8 cellular contexts compared by ENCODE assay signal in the genomic region with DNA sequence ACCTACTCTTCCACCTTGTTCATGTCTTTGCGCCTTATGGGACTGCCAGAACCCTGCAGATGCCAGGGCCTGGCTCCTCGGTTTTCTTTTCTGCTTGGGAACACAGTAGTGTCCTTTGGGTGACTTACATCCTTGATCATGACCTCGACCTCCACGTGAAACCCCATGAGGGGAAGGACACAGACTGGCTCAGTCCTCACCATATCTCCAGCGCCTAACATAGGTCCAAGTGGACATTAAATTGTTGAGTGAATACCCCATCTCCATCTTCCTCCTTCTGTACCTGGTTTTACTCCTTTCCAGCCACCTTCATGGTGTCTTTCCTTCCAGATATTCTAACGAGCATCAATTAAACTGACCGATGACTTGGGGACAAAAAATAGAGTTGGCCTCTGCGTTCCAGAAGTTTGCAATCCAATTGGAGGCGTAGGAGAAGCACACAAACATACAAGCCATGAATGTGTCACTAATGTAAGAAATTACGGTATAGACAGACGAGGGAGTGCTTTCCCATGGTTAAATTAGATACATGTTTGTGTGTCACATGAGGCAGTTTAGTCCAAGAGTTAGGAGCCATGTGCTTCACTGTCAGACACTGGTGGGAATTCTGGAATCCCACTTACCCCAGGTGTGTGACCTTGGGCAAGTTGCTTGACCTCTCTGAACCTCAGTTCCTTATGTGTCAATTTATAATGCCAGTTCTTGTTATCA. TPM values are rescaled to one million over a fixed set of nuclear protein-coding genes. Genes with fewer than 3 reads are reported as not detected.
DNase-seq lines count a peak whose midpoint lies in the region; ATAC-seq and TF ChIP-seq lines count a peak whose summit lies in the region.

No MANE protein-coding gene starts in this region.

- peaks cover 11% of the 10 kb centered on the region for H4K20me1 ChIP-seq in neural cell (ENCODE audit: insufficient read depth)

- H3K27me3 Mint-ChIP-seq in CD4-positive, alpha-beta memory T cell: no peaks in the 10 kb centered on the region

- H3K27me3 ChIP-seq in CD4-positive, alpha-beta memory T cell (ENCODE audit: insufficient read depth, low read length): no peaks in the 10 kb centered on the region
- H3K27me3 ChIP-seq in effector memory CD4-positive, alpha-beta T cell (replicated peaks; ENCODE audit: control insufficient read depth, insufficient read depth, low read length, poor library complexity, severe bottlenecking): no peaks in the 10 kb centered on the region
- H3K27me3 ChIP-seq in neural cell (ENCODE audit: insufficient read depth, low read depth, low read length): no peaks in the 10 kb centered on the region

- POLR2A ChIA-PET in CD4-positive, alpha-beta memory T cell (lab: Charles Lee; ENCODE audit: partially characterized antibody): interaction anchor here (0.7 to 2.5 kb wide), 16 partner anchors 8 to 852 kb away, joined by 3 to 48 read pairs (median 5); a partner anchor contains a TSS

- TF ChIP-seq EP300 in neural cell (conservative IDR thresholded peaks at IDR 0.05; ENCODE audit: poor library complexity, severe bottlenecking): no peak

- peaks cover 0 to 14% of the 10 kb centered on the region in 2 donors for H3K36me3 Mint-ChIP-seq in CD4-positive, alpha-beta memory T cell

- H3K79me2 ChIP-seq in neural cell (replicated peaks; ENCODE audit: insufficient read depth, low read length): peaks cover 38% of the 10 kb centered on the region

- peak overlapping the region; percentile 92 for H3K4me2 ChIP-seq in neural cell (ENCODE audit: low read length)

- intact Hi-C loops in CD4-positive, alpha-beta memory T cell (cut with micrococcal nuclease): loop anchor here (1.0 to 10.0 kb wide), 3 partner anchors 230 to 261 kb away; a partner anchor contains a TSS

- ATAC-seq in GM21723 (IDR thresholded peaks at IDR 0.05; ENCODE audit: unreplicated experiment) (no peak), HG02938 (IDR thresholded peaks at IDR 0.05; ENCODE audit: unreplicated experiment) (no peak)

- peak overlapping the region in 1 of 2 donors; percentile 69 for H3K4me3 ChIP-seq in CD4-positive, alpha-beta memory T cell (ENCODE audit: low read length in 2 of 2)
- H3K4me3 ChIP-seq in effector memory CD4-positive, alpha-beta T cell (ENCODE audit: insufficient read depth, low read depth, low read length, poor library complexity, severe bottlenecking): peak overlapping the region; percentile 96
- peak overlapping the region; percentile 90 for H3K4me3 ChIP-seq in neural cell (ENCODE audit: low read length)

- H3K4me1 Mint-ChIP-seq in CD4-positive, alpha-beta memory T cell: peaks cover 35 to 49% (median 39%) of the 10 kb centered on the region in 4 donors

- TF ChIP-seq RAD21 in neural cell (conservative IDR thresholded peaks at IDR 0.05): no peak

- CTCF ChIA-PET in CD4-positive, alpha-beta memory T cell (lab: Charles Lee; ENCODE audit: partially characterized antibody): interaction anchor here (1.1 to 2.1 kb wide), 5 partner anchors 25 to 176 kb away, joined by 3 to 17 read pairs (median 8); no protein-coding TSS in a partner anchor

- H3K36me3 ChIP-seq in CD4-positive, alpha-beta memory T cell (ENCODE audit: insufficient read depth, low read length): no peaks in the 10 kb centered on the region
- no peaks in the 10 kb centered on the region for H3K36me3 ChIP-seq in effector memory CD4-positive, alpha-beta T cell (ENCODE audit: control insufficient read depth, insufficient read depth, low read length)
- no peaks in the 10 kb centered on the region for H3K36me3 ChIP-seq in neural cell (ENCODE audit: insufficient read depth, low read length)

- TF ChIP-seq CTCF in neural cell (IDR thresholded peaks at IDR 0.05; ENCODE audit: poor library complexity, severe bottlenecking): no peak

- H3K27ac ChIP-seq in CD4-positive, alpha-beta memory T cell (ENCODE audit: low read depth, low read length): peak overlapping the region; percentile 94
- peak overlapping the region; percentile 92 for H3K27ac ChIP-seq in effector memory CD4-positive, alpha-beta T cell (ENCODE audit: insufficient read depth, low read length, poor library complexity, severe bottlenecking)
- H3K27ac ChIP-seq in neural cell (ENCODE audit: low read length): peak overlapping the region; percentile 95

- H3K9me3 Mint-ChIP-seq in CD4-positive, alpha-beta memory T cell: no peaks in the 10 kb centered on the region

- peak overlapping the region; percentile 93 to 98 (median 96) for H3K4me3 Mint-ChIP-seq in CD4-positive, alpha-beta memory T cell

- peak overlapping the region; percentile 96 for H3K9ac ChIP-seq in neural cell (ENCODE audit: low read length)

- peak in 1 of 5 donors; percentile 42 for DNase-seq in CD4-positive, alpha-beta memory T cell
- peak; percentile 18 for DNase-seq in NAMALWA (ENCODE audit: low spot score)
- DNase-seq in effector memory CD4-positive, alpha-beta T cell: no peak
- no peak for DNase-seq in NCI-H345 (lab: John Stamatoyannopoulos, UW)
- DNase-seq in superior temporal gyrus (ENCODE audit: extremely low spot score): no peak

- H3K4me1 ChIP-seq in CD4-positive, alpha-beta memory T cell (ENCODE audit: insufficient read depth, low read length): peaks cover 43% of the 10 kb centered on the region
- peaks cover 18% of the 10 kb centered on the region for H3K4me1 ChIP-seq in effector memory CD4-positive, alpha-beta T cell (ENCODE audit: control insufficient read depth, insufficient read depth, low read length, poor library complexity, severe bottlenecking)

- H3K9me2 ChIP-seq in neural cell (ENCODE audit: insufficient read depth, low read length): no peaks in the 10 kb centered on the region

- no peaks in the 10 kb centered on the region for H3K9me3 ChIP-seq in CD4-positive, alpha-beta memory T cell (ENCODE audit: control insufficient read depth in 1 of 2, low read length in 2 of 2)
- H3K9me3 ChIP-seq in effector memory CD4-positive, alpha-beta T cell (ENCODE audit: control insufficient read depth, low read length): no peaks in the 10 kb centered on the region
- no peaks in the 10 kb centered on the region for H3K9me3 ChIP-seq in neural cell (ENCODE audit: low read length)

- H3F3A ChIP-seq in neural cell (ENCODE audit: insufficient read depth, low read length, poor library complexity, severe bottlenecking): no peaks in the 10 kb centered on the region

- H3K27ac Mint-ChIP-seq in CD4-positive, alpha-beta memory T cell: peak overlapping the region; percentile 97 to 100 (median 99)

- H2AFZ ChIP-seq in neural cell (ENCODE audit: low read depth, low read length): peak overlapping the region; percentile 97

TF ChIP-seq in neural cell, 6 proteins besides CTCF, POLR2A, EP300 and RAD21:
- no peak for TF ChIP-seq SMC3 (conservative IDR thresholded peaks at IDR 0.05; ENCODE audit: poor library complexity)
- no peak for TF ChIP-seq TAF1 (IDR thresholded peaks at IDR 0.05; ENCODE audit: low read depth)
- no peak for TF ChIP-seq POLR2AphosphoS5 (IDR thresholded peaks at IDR 0.05)
- no peak for TF ChIP-seq MXI1 (conservative IDR thresholded peaks at IDR 0.05; ENCODE audit: poor library complexity, severe bottlenecking)
- no peak for TF ChIP-seq EZH2 (IDR thresholded peaks at IDR 0.05; ENCODE audit: borderline replicate concordance, insufficient read depth, low read length, poor library complexity, severe bottlenecking)
- TF ChIP-seq, protein P1, sequence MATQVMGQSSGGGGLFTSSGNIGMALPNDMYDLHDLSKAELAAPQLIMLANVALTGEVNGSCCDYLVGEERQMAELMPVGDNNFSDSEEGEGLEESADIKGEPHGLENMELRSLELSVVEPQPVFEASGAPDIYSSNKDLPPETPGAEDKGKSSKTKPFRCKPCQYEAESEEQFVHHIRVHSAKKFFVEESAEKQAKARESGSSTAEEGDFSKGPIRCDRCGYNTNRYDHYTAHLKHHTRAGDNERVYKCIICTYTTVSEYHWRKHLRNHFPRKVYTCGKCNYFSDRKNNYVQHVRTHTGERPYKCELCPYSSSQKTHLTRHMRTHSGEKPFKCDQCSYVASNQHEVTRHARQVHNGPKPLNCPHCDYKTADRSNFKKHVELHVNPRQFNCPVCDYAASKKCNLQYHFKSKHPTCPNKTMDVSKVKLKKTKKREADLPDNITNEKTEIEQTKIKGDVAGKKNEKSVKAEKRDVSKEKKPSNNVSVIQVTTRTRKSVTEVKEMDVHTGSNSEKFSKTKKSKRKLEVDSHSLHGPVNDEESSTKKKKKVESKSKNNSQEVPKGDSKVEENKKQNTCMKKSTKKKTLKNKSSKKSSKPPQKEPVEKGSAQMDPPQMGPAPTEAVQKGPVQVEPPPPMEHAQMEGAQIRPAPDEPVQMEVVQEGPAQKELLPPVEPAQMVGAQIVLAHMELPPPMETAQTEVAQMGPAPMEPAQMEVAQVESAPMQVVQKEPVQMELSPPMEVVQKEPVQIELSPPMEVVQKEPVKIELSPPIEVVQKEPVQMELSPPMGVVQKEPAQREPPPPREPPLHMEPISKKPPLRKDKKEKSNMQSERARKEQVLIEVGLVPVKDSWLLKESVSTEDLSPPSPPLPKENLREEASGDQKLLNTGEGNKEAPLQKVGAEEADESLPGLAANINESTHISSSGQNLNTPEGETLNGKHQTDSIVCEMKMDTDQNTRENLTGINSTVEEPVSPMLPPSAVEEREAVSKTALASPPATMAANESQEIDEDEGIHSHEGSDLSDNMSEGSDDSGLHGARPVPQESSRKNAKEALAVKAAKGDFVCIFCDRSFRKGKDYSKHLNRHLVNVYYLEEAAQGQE (IDR thresholded peaks at IDR 0.05; ENCODE audit: borderline replicate concordance): no peak

RNA-seq across cellular contexts. Expression of a gene that starts 0.9 kb away (rescaled TPM):
- 100 to 1,000 TPM; 172 to 186 TPM for total RNA-seq in CD4-positive, alpha-beta memory T cell
- polyA plus RNA-seq in CD4-positive, alpha-beta memory T cell: 10 to 100 TPM; 17.2 to 33.7 TPM
- polyA plus RNA-seq in neural cell: 148 and 225 TPM in 2 replicates
- 407 and 439 TPM in 2 replicates for polyA minus RNA-seq in neural cell
